ENCODE assay signal across 8 cellular contexts in the genomic region with DNA sequence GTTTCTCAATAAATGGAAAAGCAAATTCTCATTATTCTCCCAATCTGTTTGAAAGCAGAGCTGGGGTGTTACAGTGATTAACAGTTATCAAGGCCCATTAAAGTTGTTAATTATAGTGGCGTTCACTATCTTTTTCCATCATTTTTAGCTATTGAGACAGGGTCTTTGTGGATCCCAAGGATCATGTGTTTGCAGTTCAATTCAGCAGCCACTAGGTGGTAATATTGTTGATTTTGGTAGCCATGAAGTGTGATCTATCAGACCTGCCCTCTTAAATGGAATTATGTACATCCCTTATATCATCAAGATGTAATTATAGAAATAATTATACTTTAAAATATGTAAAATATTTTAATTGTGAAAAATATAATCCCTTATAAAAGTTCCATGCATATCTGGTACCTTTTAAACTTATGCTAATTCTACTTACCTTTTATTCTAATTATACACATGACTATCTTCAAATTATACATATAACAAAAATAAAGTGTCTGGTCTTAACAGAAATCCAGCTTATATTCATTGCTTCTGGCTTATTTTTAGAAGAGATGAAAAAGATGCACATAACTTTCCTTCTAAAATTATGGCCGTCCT.
DNase-seq lines count a peak whose midpoint lies in the region; ATAC-seq, FAIRE-seq and TF ChIP-seq lines count a peak whose summit lies in the region.

No MANE protein-coding gene starts in this region.

- H3K36me3 ChIP-seq in GM23248 (ENCODE audit: low read depth) (no peaks in the 10 kb centered on the region), uterus (no peaks in the 10 kb centered on the region)

- H3K27me3 ChIP-seq in GM23248 (replicated peaks; ENCODE audit: insufficient read depth) (no peaks in the 10 kb centered on the region), uterus (no peaks in the 10 kb centered on the region)

- no peak overlapping the region for H2AFZ ChIP-seq in GM23248

- no peaks in the 10 kb centered on the region for H3K36me3 Mint-ChIP-seq in natural killer cell

- H3K4me1 Mint-ChIP-seq in natural killer cell, result no peaks in the 10 kb centered on the region

- no peak for TF ChIP-seq POLR2A in uterus (IDR thresholded peaks at IDR 0.05)

- H3K9me2 ChIP-seq in GM23248 (ENCODE audit: insufficient read depth), result no peaks in the 10 kb centered on the region

- H3K27me3 Mint-ChIP-seq in natural killer cell (ENCODE audit: low read depth in 2 of 2), result peaks cover 0 to 13% of the 10 kb centered on the region in 2 donors

- intact Hi-C loops in uterus (cut with DNase I; ENCODE audit: low total_unique reads) (no loop called here), natural killer cell (cut with micrococcal nuclease) (no loop called here)

- ATAC-seq in natural killer cell, result no peak

- DNase-seq in GM23248, result peak; percentile 63
- peak; percentile 11 for DNase-seq in RPMI8226
- DNase-seq in frontal cortex (ENCODE audit: low spot score in 2 of 2), result no peak
- DNase-seq in uterus, result no peak
- no peak for DNase-seq in activated CD4-positive, CD25-positive, alpha-beta regulatory T cell (lab: John Stamatoyannopoulos, UW)
- no peak for DNase-seq in cerebellar nuclear complex (lab: John Stamatoyannopoulos, UW)
- DNase-seq in natural killer cell, result no peak

- no peak overlapping the region for H3K27ac Mint-ChIP-seq in natural killer cell

- peaks cover 19% of the 10 kb centered on the region for H3K79me2 ChIP-seq in GM23248 (ENCODE audit: insufficient read depth)

- FAIRE-seq in A204.1 (lab: Jason Lieb, UNC), result peak; percentile 84
- FAIRE-seq in frontal cortex (lab: Jason Lieb, UNC), result peak; percentile 23

- H3K4me3 Mint-ChIP-seq in natural killer cell, result no peak overlapping the region

- WGBS in GM23248 (ENCODE audit: low coverage in 1 of 2, low lambda C conversion rate in 2 of 2, missing lambda C conversion rate in 2 of 2), 2 experiments, result 48 to 53% methylated on average over 2 of the region's 2 CpGs

- H4K20me1 ChIP-seq in GM23248 (ENCODE audit: insufficient read depth), result no peaks in the 10 kb centered on the region

- in situ Hi-C loops in GM23248 (cut with MboI), result loop anchor here (25.0 kb wide), 1 partner anchor 182 kb away; no protein-coding TSS in a partner anchor

- H3K9me3 ChIP-seq in GM23248 (ENCODE audit: low read depth), result no peaks in the 10 kb centered on the region
- H3K9me3 ChIP-seq in uterus, result no peaks in the 10 kb centered on the region

- H3K4me3 ChIP-seq in GM23248, result peak overlapping the region; percentile 35; the same call in 1 of the 2 replicates
- no peak overlapping the region for H3K4me3 ChIP-seq in uterus

- peaks cover 62% of the 10 kb centered on the region for H3F3A ChIP-seq in GM23248 (ENCODE audit: insufficient read depth)

- peak overlapping the region; percentile 61 for H3K4me2 ChIP-seq in GM23248 (ENCODE audit: unreplicated experiment)

- peak in 3 of 4 experiments; percentile 45 to 49 (median 45) for TF ChIP-seq CTCF in uterus (IDR thresholded peaks at IDR 0.05)
- no peak for TF ChIP-seq CTCF in natural killer cell (IDR thresholded peaks at IDR 0.05)

- H3K4me1 ChIP-seq in GM23248 (ENCODE audit: insufficient read depth) (peaks cover 49% of the 10 kb centered on the region), uterus (no peaks in the 10 kb centered on the region)

- H3K27ac ChIP-seq in GM23248, result peak overlapping the region; percentile 97
- H3K27ac ChIP-seq in uterus, result no peak overlapping the region

- H3K9ac ChIP-seq in GM23248, result peak overlapping the region; percentile 77

- H3K9me3 Mint-ChIP-seq in natural killer cell, result no peaks in the 10 kb centered on the region

Comparison
In these comparisons a context has a peak if more than half of its experiments do, and no peak if none do; other contexts are left out.
1. DNase-seq: peak in GM23248 (single experiment) and RPMI8226 (single experiment); none in frontal cortex (0 of 2), uterus (0 of 2), activated CD4-positive, CD25-positive, alpha-beta regulatory T cell (0 of 4), cerebellar nuclear complex (0 of 2) and natural killer cell (single experiment).